15 cellular contexts compared by ENCODE assay signal in genomic region chr3:158723991-158724390, GRCh38. TPM values are rescaled to one million over a fixed set of nuclear protein-coding genes. Genes with fewer than 3 reads are reported as not detected.
DNase-seq lines count a peak whose midpoint lies in the region; ATAC-seq and TF ChIP-seq lines count a peak whose summit lies in the region.
"Had no signal": no experiment of that assay in that cellular context is flagged by ENCODE, and none has a peak within 500 bp of the region (broad histone marks: within the 10 kb centered on the region; RNA-seq: fewer than 3 reads in every experiment).

No MANE protein-coding gene starts in this region.

- in situ Hi-C loops in brain microvascular endothelial cell (cut with HindIII; ENCODE audit: low pct_ligation_motif_present, low sequenced_read_pairs), result no loop called here

- no peaks in the 10 kb centered on the region for H3K27me3 ChIP-seq in brain microvascular endothelial cell (replicated peaks)
- H3K27me3 ChIP-seq in muscle layer of duodenum (ENCODE audit: low read depth, low read length), result no peaks in the 10 kb centered on the region
- no peaks in the 10 kb centered on the region for H3K27me3 ChIP-seq in uterus
- H3K27me3 ChIP-seq in mesenchymal stem cell (ENCODE audit: control insufficient read depth in 1 of 2, insufficient read depth in 1 of 2, low read length in 2 of 2), result no peaks in the 10 kb centered on the region
- H3K27me3 ChIP-seq: ovary had no signal

- H2AK5ac ChIP-seq in mesenchymal stem cell (ENCODE audit: low read length, severe bottlenecking), result no peak overlapping the region

- POLR2A ChIA-PET in activated CD8-positive, alpha-beta T cell treated with anti-CD3 and anti-CD28 coated beads, Interleukin-2, amount 10 ng/mL, durations not matched to agents 7 days and 5 days (lab: Charles Lee), result no interaction called here

- H4K91ac ChIP-seq in mesenchymal stem cell (ENCODE audit: low read length), result no peak overlapping the region

- 97% methylated on average over 7 of the region's 7 CpGs for WGBS in mesenchymal stem cell

- peak overlapping the region in 1 of 2 experiments; percentile 3 for H3K4ac ChIP-seq in mesenchymal stem cell (ENCODE audit: low read depth in 1 of 2, low read length in 2 of 2)

- intact Hi-C loops in uterus (cut with DNase I; ENCODE audit: low total_unique reads), result no loop called here

- H3K4me2 ChIP-seq in mesenchymal stem cell (ENCODE audit: low read length, poor library complexity, severe bottlenecking), result no peak overlapping the region

- no peak overlapping the region for H3K14ac ChIP-seq in mesenchymal stem cell (ENCODE audit: low read length in 2 of 2)

- no peak overlapping the region for H4K8ac ChIP-seq in mesenchymal stem cell (ENCODE audit: low read length)

- no peak overlapping the region for H3K23ac ChIP-seq in mesenchymal stem cell (ENCODE audit: low read length in 2 of 2)

- H3K4me3 Mint-ChIP-seq in activated naive CD8-positive, alpha-beta T cell treated with anti-CD3 and anti-CD28 coated beads, Interleukin-2, amount 50 U/mL, for 24 hours, result no peak overlapping the region
- H3K4me3 Mint-ChIP-seq in activated naive CD8-positive, alpha-beta T cell treated with anti-CD3 and anti-CD28 coated beads for 36 hours, result no peak overlapping the region
- H3K4me3 Mint-ChIP-seq in activated CD8-positive, alpha-beta T cell treated with anti-CD3 and anti-CD28 coated beads, Interleukin-2, amount 10 ng/mL, durations not matched to agents 7 days and 5 days, result no peak overlapping the region
- H3K4me3 Mint-ChIP-seq: activated naive CD4-positive, alpha-beta T cell treated with anti-CD3 and anti-CD28 coated beads for 36 hours had no signal

- H3K27me3 Mint-ChIP-seq in activated naive CD8-positive, alpha-beta T cell treated with anti-CD3 and anti-CD28 coated beads, Interleukin-2, amount 50 U/mL, for 24 hours, result peaks cover 2% of the 10 kb centered on the region
- H3K27me3 Mint-ChIP-seq in activated naive CD8-positive, alpha-beta T cell treated with anti-CD3 and anti-CD28 coated beads for 36 hours, result no peaks in the 10 kb centered on the region
- no peaks in the 10 kb centered on the region for H3K27me3 Mint-ChIP-seq in activated CD8-positive, alpha-beta T cell treated with anti-CD3 and anti-CD28 coated beads, Interleukin-2, amount 10 ng/mL, durations not matched to agents 7 days and 5 days (ENCODE audit: low read depth)

- no peak for TF ChIP-seq POLR2A in uterus (IDR thresholded peaks at IDR 0.05)

- H2AFZ ChIP-seq in mesenchymal stem cell (ENCODE audit: low read depth, low read length), result no peak overlapping the region

- DNase-seq in activated naive CD8-positive, alpha-beta T cell treated with anti-CD3 and anti-CD28 coated beads, Interleukin-2, amount 50 U/mL, for 24 hours, result no peak
- DNase-seq in activated naive CD8-positive, alpha-beta T cell treated with anti-CD3 and anti-CD28 coated beads for 36 hours, result no peak
- DNase-seq in brain microvascular endothelial cell (no peak), uterus (no peak), mesenchymal stem cell (no peak)
- no peak for DNase-seq in activated CD8-positive, alpha-beta T cell treated with anti-CD3 and anti-CD28 coated beads, Interleukin-2, amount 10 ng/mL, durations not matched to agents 7 days and 5 days
- DNase-seq: ACHN; activated naive CD4-positive, alpha-beta T cell treated with anti-CD3 and anti-CD28 coated beads for 36 hours; NCI-H1694; ovary; stimulated activated CD4-positive, alpha-beta T cell treated with anti-CD3 and anti-CD28 coated beads, Interleukin-12 subunit alpha, Interleukin-12 subunit beta, amount 100 ng/mL, for 4 hours had no signal

- H3K4me1 ChIP-seq in muscle layer of duodenum (ENCODE audit: control insufficient read depth in 1 of 2, insufficient read depth in 2 of 2, low read length in 2 of 2) (peaks cover 12 to 21% of the 10 kb centered on the region in 2 donors), uterus (no peaks in the 10 kb centered on the region), mesenchymal stem cell (ENCODE audit: control insufficient read depth, insufficient read depth, low read depth, low read length) (peaks cover 16% of the 10 kb centered on the region)

- no peak overlapping the region for H3K4me3 ChIP-seq in brain microvascular endothelial cell (ENCODE audit: low read depth, low read length)
- H3K4me3 ChIP-seq in muscle layer of duodenum (ENCODE audit: low read depth in 1 of 2, low read length in 2 of 2), result no peak overlapping the region
- no peak overlapping the region for H3K4me3 ChIP-seq in uterus
- no peak overlapping the region for H3K4me3 ChIP-seq in mesenchymal stem cell (ENCODE audit: insufficient read depth in 1 of 2, low read depth in 1 of 2, low read length in 2 of 2)
- H3K4me3 ChIP-seq: ovary, SK-N-MC had no signal

- TF ChIP-seq CTCF in brain microvascular endothelial cell (IDR thresholded peaks at IDR 0.05; ENCODE audit: low read depth, low read length, missing control alignments), result no peak
- no peak for TF ChIP-seq CTCF in uterus (IDR thresholded peaks at IDR 0.05)

- H3K79me1 ChIP-seq in mesenchymal stem cell (replicated peaks; ENCODE audit: low read length, poor library complexity, severe bottlenecking), result peaks cover 18% of the 10 kb centered on the region

- no peak overlapping the region for H2BK15ac ChIP-seq in mesenchymal stem cell (ENCODE audit: low read depth, poor library complexity, severe bottlenecking)

- H3K27ac ChIP-seq in brain microvascular endothelial cell (peak overlapping the region; percentile 93), muscle layer of duodenum (ENCODE audit: low read length) (peak overlapping the region; percentile 82), uterus (peak overlapping the region; percentile 59 to 73), mesenchymal stem cell (ENCODE audit: low read length, poor library complexity, severe bottlenecking) (no peak overlapping the region)
- H3K27ac ChIP-seq: SK-N-MC had no signal

- peaks cover 17% of the 10 kb centered on the region for H3K36me3 Mint-ChIP-seq in activated naive CD8-positive, alpha-beta T cell treated with anti-CD3 and anti-CD28 coated beads, Interleukin-2, amount 50 U/mL, for 24 hours (ENCODE audit: low read depth)
- H3K36me3 Mint-ChIP-seq in activated naive CD8-positive, alpha-beta T cell treated with anti-CD3 and anti-CD28 coated beads for 36 hours, result peaks cover 19% of the 10 kb centered on the region
- peaks cover 11% of the 10 kb centered on the region for H3K36me3 Mint-ChIP-seq in activated CD8-positive, alpha-beta T cell treated with anti-CD3 and anti-CD28 coated beads, Interleukin-2, amount 10 ng/mL, durations not matched to agents 7 days and 5 days (ENCODE audit: low read depth)

- ATAC-seq in activated naive CD8-positive, alpha-beta T cell treated with anti-CD3 and anti-CD28 coated beads, Interleukin-2, amount 50 U/mL, for 24 hours, result no peak
- ATAC-seq in HG03439 (IDR thresholded peaks at IDR 0.05; ENCODE audit: unreplicated experiment), result no peak
- no peak for ATAC-seq in activated CD8-positive, alpha-beta T cell treated with anti-CD3 and anti-CD28 coated beads, Interleukin-2, amount 10 ng/mL, durations not matched to agents 7 days and 5 days

- no peak overlapping the region for H3K9ac ChIP-seq in mesenchymal stem cell (ENCODE audit: low read length)

- no peaks in the 10 kb centered on the region for H3K36me3 ChIP-seq in brain microvascular endothelial cell (replicated peaks)
- peaks cover 0 to 5% of the 10 kb centered on the region in 2 donors for H3K36me3 ChIP-seq in muscle layer of duodenum (ENCODE audit: control insufficient read depth in 1 of 2, insufficient read depth in 2 of 2, low read length in 2 of 2)
- H3K36me3 ChIP-seq in uterus, result no peaks in the 10 kb centered on the region
- H3K36me3 ChIP-seq in mesenchymal stem cell (ENCODE audit: control insufficient read depth in 1 of 2, insufficient read depth in 2 of 2, low read depth in 1 of 2, low read length in 2 of 2), result peaks cover 0 to 3% of the 10 kb centered on the region in 2 experiments
- H3K36me3 ChIP-seq: ovary had no signal

- no peak overlapping the region for H2BK5ac ChIP-seq in mesenchymal stem cell (ENCODE audit: low read depth, low read length, poor library complexity, severe bottlenecking)

- H3K4me1 Mint-ChIP-seq in activated naive CD8-positive, alpha-beta T cell treated with anti-CD3 and anti-CD28 coated beads, Interleukin-2, amount 50 U/mL, for 24 hours, result peaks cover 50% of the 10 kb centered on the region
- H3K4me1 Mint-ChIP-seq in activated naive CD8-positive, alpha-beta T cell treated with anti-CD3 and anti-CD28 coated beads for 36 hours, result peaks cover 30% of the 10 kb centered on the region
- H3K4me1 Mint-ChIP-seq in activated CD8-positive, alpha-beta T cell treated with anti-CD3 and anti-CD28 coated beads, Interleukin-2, amount 10 ng/mL, durations not matched to agents 7 days and 5 days (ENCODE audit: low read depth), result peaks cover 20% of the 10 kb centered on the region

- H3K18ac ChIP-seq in mesenchymal stem cell (ENCODE audit: low read depth in 1 of 2, low read length in 2 of 2), result peak overlapping the region in 1 of 2 experiments; percentile 5

- H3K9me3 ChIP-seq in muscle layer of duodenum (ENCODE audit: control insufficient read depth in 1 of 2, low read length in 2 of 2) (no peaks in the 10 kb centered on the region), uterus (no peaks in the 10 kb centered on the region), mesenchymal stem cell (ENCODE audit: control insufficient read depth, low read length) (no peaks in the 10 kb centered on the region)
- H3K9me3 ChIP-seq: ovary had no signal

- CTCF ChIA-PET in activated CD8-positive, alpha-beta T cell treated with anti-CD3 and anti-CD28 coated beads, Interleukin-2, amount 10 ng/mL, durations not matched to agents 7 days and 5 days (lab: Charles Lee), result interaction anchor here (3.0 kb wide), 1 partner anchor 66 kb away, joined by 12 read pairs; no protein-coding TSS in a partner anchor

- H2BK120ac ChIP-seq in mesenchymal stem cell (ENCODE audit: low read depth, low read length), result no peak overlapping the region

- H3K9me3 Mint-ChIP-seq in activated naive CD8-positive, alpha-beta T cell treated with anti-CD3 and anti-CD28 coated beads, Interleukin-2, amount 50 U/mL, for 24 hours, result no peaks in the 10 kb centered on the region
- no peaks in the 10 kb centered on the region for H3K9me3 Mint-ChIP-seq in activated naive CD8-positive, alpha-beta T cell treated with anti-CD3 and anti-CD28 coated beads for 36 hours
- no peaks in the 10 kb centered on the region for H3K9me3 Mint-ChIP-seq in activated CD8-positive, alpha-beta T cell treated with anti-CD3 and anti-CD28 coated beads, Interleukin-2, amount 10 ng/mL, durations not matched to agents 7 days and 5 days (ENCODE audit: insufficient read depth)
- H3K9me3 Mint-ChIP-seq: activated naive CD4-positive, alpha-beta T cell treated with anti-CD3 and anti-CD28 coated beads for 36 hours had no signal

- peak overlapping the region; percentile 89 for H3K27ac Mint-ChIP-seq in activated naive CD8-positive, alpha-beta T cell treated with anti-CD3 and anti-CD28 coated beads, Interleukin-2, amount 50 U/mL, for 24 hours
- no peak overlapping the region for H3K27ac Mint-ChIP-seq in activated naive CD8-positive, alpha-beta T cell treated with anti-CD3 and anti-CD28 coated beads for 36 hours
- no peak overlapping the region for H3K27ac Mint-ChIP-seq in activated CD8-positive, alpha-beta T cell treated with anti-CD3 and anti-CD28 coated beads, Interleukin-2, amount 10 ng/mL, durations not matched to agents 7 days and 5 days

- H2BK12ac ChIP-seq in mesenchymal stem cell (ENCODE audit: low read length in 2 of 2), result peak overlapping the region in 1 of 2 experiments; percentile 25

RNA-seq across cellular contexts. Expression of gene RARRES1, which starts 8.3 kb away (rescaled TPM):
- total RNA-seq in activated naive CD8-positive, alpha-beta T cell treated with anti-CD3 and anti-CD28 coated beads for 36 hours, result not detected
- 100 to 1,000 TPM in 1 of 4 donors, 10 to 100 TPM in 3; 12.8 to 398 (median 50.5) TPM for total RNA-seq in uterus
- polyA plus RNA-seq in mesenchymal stem cell (2013, experiment 1 of 2), result 1.3 TPM
- polyA plus RNA-seq in mesenchymal stem cell (2013, experiment 2 of 2), result 0.63 TPM
- not detected for total RNA-seq in activated CD8-positive, alpha-beta T cell treated with anti-CD3 and anti-CD28 coated beads, Interleukin-2, amount 10 ng/mL, durations not matched to agents 7 days and 5 days
- total RNA-seq: activated naive CD4-positive, alpha-beta T cell treated with anti-CD3 and anti-CD28 coated beads for 36 hours; NCI-H460 had no signal

RNA-seq across cellular contexts. Expression of gene LXN, which starts 51.5 kb away (rescaled TPM):
- total RNA-seq in activated naive CD8-positive, alpha-beta T cell treated with anti-CD3 and anti-CD28 coated beads for 36 hours, result 1 to 10 TPM; 7.6 to 8.2 TPM
- total RNA-seq in uterus, result 10 to 100 TPM; 25.3 to 49.7 (median 34.8) TPM
- 21.3 TPM for polyA plus RNA-seq in mesenchymal stem cell (2013, experiment 1 of 2)
- polyA plus RNA-seq in mesenchymal stem cell (2013, experiment 2 of 2), result 21.1 TPM
- 1 to 10 TPM; 8.7 to 9.4 TPM for total RNA-seq in activated CD8-positive, alpha-beta T cell treated with anti-CD3 and anti-CD28 coated beads, Interleukin-2, amount 10 ng/mL, durations not matched to agents 7 days and 5 days

Comparison
In these comparisons a context has a peak if more than half of its experiments do, and no peak if none do; other contexts are left out.
1. RNA of gene RARRES1, which starts 8.3 kb away (total RNA-seq): 12.8 to 398 TPM in uterus; not detected in activated naive CD8-positive, alpha-beta T cell treated with anti-CD3 and anti-CD28 coated beads for 36 hours and not detected in activated CD8-positive, alpha-beta T cell treated with anti-CD3 and anti-CD28 coated beads, Interleukin-2, amount 10 ng/mL, durations not matched to agents 7 days and 5 days; every median in the first group is over 10 times any median in the second.